Comparison of ENCODE assay signal across 18 cellular contexts in the genomic region with DNA sequence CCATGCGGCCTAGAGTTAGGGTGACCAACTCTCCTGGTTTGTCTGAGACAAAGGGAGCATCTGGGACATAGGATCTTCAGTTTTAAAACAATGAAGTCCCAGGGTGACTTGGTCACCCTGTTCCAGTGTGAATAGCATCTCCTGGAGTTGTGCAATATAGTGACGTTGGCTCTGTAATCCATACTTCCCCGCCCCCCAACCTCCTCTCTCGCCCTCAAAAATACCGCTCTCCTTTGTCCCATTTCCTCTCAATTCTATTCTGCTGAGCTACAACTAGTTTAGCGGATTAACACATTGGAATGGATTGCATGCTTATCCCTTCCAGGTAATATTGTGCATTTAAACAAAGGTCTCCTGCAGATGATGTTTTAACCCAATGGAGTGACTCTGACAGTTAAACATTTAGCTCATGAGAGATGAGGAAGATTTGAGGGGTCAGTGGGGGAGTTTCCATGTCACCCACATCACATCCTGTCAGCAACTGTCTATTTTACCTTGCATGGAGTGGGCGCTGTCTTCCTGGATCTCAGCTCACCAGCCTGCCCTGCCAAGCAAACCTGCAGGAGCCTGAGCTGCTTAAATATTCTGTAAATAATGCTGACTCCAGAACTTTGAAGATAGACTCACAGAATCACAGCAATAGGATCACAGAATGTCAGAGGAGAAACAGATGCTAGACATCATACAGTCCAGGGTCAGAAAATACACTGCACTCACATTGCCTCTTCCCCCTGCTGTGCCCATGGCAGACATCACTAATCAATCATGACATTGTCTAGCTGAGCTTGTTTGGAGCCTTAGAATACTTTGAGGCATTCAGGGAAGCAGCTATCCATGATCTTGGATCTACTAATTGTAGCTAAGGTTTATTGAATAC. TPM values are rescaled to one million over a fixed set of nuclear protein-coding genes. Genes with fewer than 3 reads are reported as not detected.
DNase-seq lines count a peak whose midpoint lies in the region; ATAC-seq and TF ChIP-seq lines count a peak whose summit lies in the region.
"Had no signal": no experiment of that assay in that cellular context is flagged by ENCODE, and none has a peak within 500 bp of the region (broad histone marks: within the 10 kb centered on the region; RNA-seq: fewer than 3 reads in every experiment).

No MANE protein-coding gene starts in this region.

- TF ChIP-seq CTCF in CD14-positive monocyte (IDR thresholded peaks at IDR 0.05) (no peak), IMR-90 (conservative IDR thresholded peaks at IDR 0.05; ENCODE audit: low read depth, low read length) (no peak), glutamatergic neuron (IDR thresholded peaks at IDR 0.05; ENCODE audit: partially characterized antibody, unreplicated experiment) (no peak)

- H3K4me2 ChIP-seq in IMR-90 (ENCODE audit: low read depth, low read length) = no peak overlapping the region
- H3K4me2 ChIP-seq: KMS-11, smooth muscle cell had no signal

- H3K14ac ChIP-seq in IMR-90 (replicated peaks; ENCODE audit: low read depth, low read length) = peak overlapping the region; percentile 42; the same call in 1 of the 2 replicates

- no peak overlapping the region for H2BK5ac ChIP-seq in IMR-90 (ENCODE audit: low read depth, low read length, poor library complexity, severe bottlenecking)

- POLR2A ChIA-PET in IMR-90 (lab: Charles Lee; ENCODE audit: unreplicated experiment) = no interaction called here

- no peaks in the 10 kb centered on the region for H3K79me1 ChIP-seq in IMR-90 (ENCODE audit: low read depth in 1 of 2, low read length in 2 of 2)

- H3K9ac ChIP-seq in IMR-90 (ENCODE audit: low read depth, low read length) = no peak overlapping the region
- H3K9ac ChIP-seq: KMS-11 had no signal

- WGBS in IMR-90 (ENCODE audit: extremely low coverage in 2 of 2, insufficient read length in 1 of 2), 2 experiments = 70% methylated on average over 2 of the region's 7 CpGs; no CpG with 5 or more reads in 1 of the 2 experiments

- H3K9me3 Mint-ChIP-seq in CD14-positive monocyte = peaks cover 0 to 4% (median 0%) of the 10 kb centered on the region in 7 donors
- H3K9me3 Mint-ChIP-seq in T-helper 2 cell treated with Interferon-gamma antibody and Interleukin-4, amounts not matched to agents 5 μg/mL and 100 μg/mL, for 36 hours = no peaks in the 10 kb centered on the region
- peaks cover 7% of the 10 kb centered on the region for H3K9me3 Mint-ChIP-seq in glutamatergic neuron (ENCODE audit: unreplicated experiment)

- H3K36me3 Mint-ChIP-seq in CD14-positive monocyte (peaks cover 0 to 4% of the 10 kb centered on the region in 2 donors), glutamatergic neuron (ENCODE audit: unreplicated experiment) (no peaks in the 10 kb centered on the region)
- H3K36me3 Mint-ChIP-seq in T-helper 2 cell treated with Interferon-gamma antibody and Interleukin-4, amounts not matched to agents 5 μg/mL and 100 μg/mL, for 36 hours (ENCODE audit: low read depth) = no peaks in the 10 kb centered on the region

- no peak overlapping the region for H3K27ac ChIP-seq in IMR-90 (ENCODE audit: insufficient read depth, low read length)
- no peak overlapping the region for H3K27ac ChIP-seq in substantia nigra (ENCODE audit: low read depth, low read length, poor library complexity, severe bottlenecking)
- H3K27ac ChIP-seq: gastroesophageal sphincter, KMS-11, left lung, SJSA1 had no signal

- peak overlapping the region; percentile 40; the same call in 1 of the 2 replicates for H4K5ac ChIP-seq in IMR-90 (ENCODE audit: low read depth, low read length)

- no peak overlapping the region for H4K8ac ChIP-seq in IMR-90 (ENCODE audit: low read depth in 2 of 2, low read length in 2 of 2)

- H3K18ac ChIP-seq in IMR-90 (ENCODE audit: low read depth, low read length) = no peak overlapping the region

- H3K27ac Mint-ChIP-seq in CD14-positive monocyte = peak overlapping the region; percentile 81 to 93 (median 90)
- H3K27ac Mint-ChIP-seq in T-helper 2 cell treated with Interferon-gamma antibody and Interleukin-4, amounts not matched to agents 5 μg/mL and 100 μg/mL, for 36 hours = peak overlapping the region; percentile 1
- no peak overlapping the region for H3K27ac Mint-ChIP-seq in glutamatergic neuron (ENCODE audit: unreplicated experiment)
- H3K27ac Mint-ChIP-seq: progenitor cell of endocrine pancreas had no signal

- H2BK20ac ChIP-seq in IMR-90 (ENCODE audit: low read depth, low read length) = no peak overlapping the region

- H3K9me1 ChIP-seq in IMR-90 (ENCODE audit: insufficient read depth, low read length) = peaks cover 12% of the 10 kb centered on the region

- no peak for TF ChIP-seq RAD21 in IMR-90 (IDR thresholded peaks at IDR 0.05; ENCODE audit: low read length)

- H3K27me3 Mint-ChIP-seq in CD14-positive monocyte (ENCODE audit: low read depth in 3 of 3) = peaks cover 0 to 1% (median 0%) of the 10 kb centered on the region in 3 donors
- peaks cover 6% of the 10 kb centered on the region for H3K27me3 Mint-ChIP-seq in T-helper 2 cell treated with Interferon-gamma antibody and Interleukin-4, amounts not matched to agents 5 μg/mL and 100 μg/mL, for 36 hours (ENCODE audit: low read depth)
- H3K27me3 Mint-ChIP-seq in glutamatergic neuron (ENCODE audit: unreplicated experiment) = peaks cover 4% of the 10 kb centered on the region

- no peaks in the 10 kb centered on the region for H4K20me1 ChIP-seq in IMR-90 (ENCODE audit: insufficient read depth, low read length)

- H3K4me1 Mint-ChIP-seq in CD14-positive monocyte = peaks cover 57% of the 10 kb centered on the region
- H3K4me1 Mint-ChIP-seq in T-helper 2 cell treated with Interferon-gamma antibody and Interleukin-4, amounts not matched to agents 5 μg/mL and 100 μg/mL, for 36 hours (ENCODE audit: low read depth) = peaks cover 27% of the 10 kb centered on the region
- H3K4me1 Mint-ChIP-seq in glutamatergic neuron (ENCODE audit: low read depth, unreplicated experiment) = peaks cover 15% of the 10 kb centered on the region

- H3K4ac ChIP-seq in IMR-90 (ENCODE audit: low read depth, low read length) = no peak overlapping the region

- no peak overlapping the region for H4K91ac ChIP-seq in IMR-90 (ENCODE audit: insufficient read depth, low read depth, low read length)

- ATAC-seq in IMR-90 (ENCODE audit: low read depth) (no peak), GM19324 (IDR thresholded peaks at IDR 0.05; ENCODE audit: low FRiP score, unreplicated experiment) (no peak)
- ATAC-seq: gastroesophageal sphincter, left lung had no signal

- H3K23ac ChIP-seq in IMR-90 (ENCODE audit: low read depth, low read length) = no peak overlapping the region

- no peak overlapping the region for H2AK9ac ChIP-seq in IMR-90 (replicated peaks; ENCODE audit: low read depth, low read length, poor library complexity)

- H3K4me3 Mint-ChIP-seq in CD14-positive monocyte (no peak overlapping the region), glutamatergic neuron (ENCODE audit: unreplicated experiment) (no peak overlapping the region)
- no peak overlapping the region for H3K4me3 Mint-ChIP-seq in T-helper 2 cell treated with Interferon-gamma antibody and Interleukin-4, amounts not matched to agents 5 μg/mL and 100 μg/mL, for 36 hours

- no peak overlapping the region; the same call in 1 of the 2 replicates for H2AK5ac ChIP-seq in IMR-90 (ENCODE audit: low read depth, low read length)

- no TSS peak for BruUV-seq in IMR-90 (replicated peaks; lab: Mats Ljungman, UMichigan)

- H3K4me1 ChIP-seq in IMR-90 (ENCODE audit: control insufficient read depth, insufficient read depth, low read length) = peaks cover 11% of the 10 kb centered on the region

- no peak for TF ChIP-seq POLR2A in IMR-90 (IDR thresholded peaks at IDR 0.05; ENCODE audit: low read depth, low read length)

- DNase-seq in CD14-positive monocyte (ENCODE audit: low spot score) (no peak), IMR-90 (no peak), iris pigment epithelial cell (ENCODE audit: low read depth) (peak; percentile 49), glutamatergic neuron (no peak), HT-29 (ENCODE audit: low spot score) (no peak), substantia nigra (lab: John Stamatoyannopoulos, UW) (no peak)
- no peak for DNase-seq in T-helper 2 cell treated with Interferon-gamma antibody and Interleukin-4, amounts not matched to agents 5 μg/mL and 100 μg/mL, for 36 hours (ENCODE audit: low spot score)
- DNase-seq: activated CD4-positive, alpha-beta T cell treated with anti-CD3 and anti-CD28 coated beads for 1 hour; activated gamma-delta T cell treated with Interleukin-2 at 50 U/mL for 16 hours; left lung; NCI-H345 had no signal

- H2BK120ac ChIP-seq in IMR-90 (ENCODE audit: low read depth, low read length) = no peak overlapping the region

- CTCF ChIA-PET in IMR-90 (lab: Yijun Ruan, JAX) = interaction anchor here (0.7 to 1.3 kb wide), 2 partner anchors 587 to 1639 kb away, joined by 3 to 4 read pairs; no protein-coding TSS in a partner anchor

- dilution Hi-C loops in IMR-90 (cut with HindIII; ENCODE audit: low sequenced_read_pairs, unreplicated experiment) = no loop called here

- no peaks in the 10 kb centered on the region for H3K9me3 ChIP-seq in IMR-90 (ENCODE audit: control insufficient read depth, insufficient read depth, low read length)
- H3K9me3 ChIP-seq: ascending aorta, gastroesophageal sphincter, left lung, SJSA1 had no signal

- H3K56ac ChIP-seq in IMR-90 (ENCODE audit: extremely low read depth, insufficient read depth, low read length) = no peak overlapping the region

- peaks cover 2% of the 10 kb centered on the region; the same call in 1 of the 2 replicates for H3K27me3 ChIP-seq in IMR-90 (ENCODE audit: control insufficient read depth, insufficient read depth, low read length)
- H3K27me3 ChIP-seq: ascending aorta, left lung, SJSA1 had no signal

- H3K4me3 ChIP-seq in IMR-90 (ENCODE audit: insufficient read depth, low read depth, low read length) = no peak overlapping the region
- H3K4me3 ChIP-seq: ascending aorta, gastroesophageal sphincter, left lung, SJSA1, smooth muscle cell had no signal

- no peaks in the 10 kb centered on the region for H3K36me3 ChIP-seq in IMR-90 (ENCODE audit: control insufficient read depth, insufficient read depth, low read length)
- H3K36me3 ChIP-seq: ascending aorta, gastroesophageal sphincter, left lung, SJSA1 had no signal

- peak overlapping the region; percentile 43 for H2AFZ ChIP-seq in IMR-90 (replicated peaks; ENCODE audit: low read length, poor library complexity)

- intact Hi-C loops in CD14-positive monocyte (cut with micrococcal nuclease) = no loop called here
- intact Hi-C loops in IMR-90 (cut with micrococcal nuclease) = no loop called here

- in situ Hi-C loops in IMR-90 (cut with MboI; ENCODE audit: low sequenced_read_pairs) = no loop called here

- H2BK15ac ChIP-seq in IMR-90 (ENCODE audit: low read depth, low read length) = 0 out of 3 replicates have a peak overlapping the region, but pooled peaks have one; percentile 39

TF ChIP-seq in IMR-90, 13 proteins besides CTCF, POLR2A, EP300 and RAD21 (continues in another document):
- no peak for TF ChIP-seq FOS (IDR thresholded peaks at IDR 0.05; ENCODE audit: low read depth, low read length)

RNA-seq across cellular contexts. Expression of gene MAP1LC3B2, which starts 43.0 kb away (rescaled TPM):
- polyA plus RNA-seq in CD14-positive monocyte = 10 to 100 TPM in 1 of 2 donors, 1 to 10 TPM in 1; 6.4 to 12.9 TPM
- total RNA-seq in IMR-90 (2012; rRNA removed) = 0.28 TPM in 1 of 2 replicates, not detected in the other
- 1.4 TPM in 2 replicates for polyA plus RNA-seq in IMR-90 (2012; rRNA removed)
- polyA plus RNA-seq in IMR-90 (2012; cell fraction: cytosol; rRNA removed) = 0.55 and 0.97 TPM in 2 replicates
- polyA plus RNA-seq in IMR-90 (2012; cell fraction: nucleus; rRNA removed; ENCODE audit: low replicate concordance) = 0.26 and 1.5 TPM in 2 replicates
- 4.4 TPM for total RNA-seq in glutamatergic neuron (ENCODE audit: unreplicated experiment)
- total RNA-seq in HT-29 (2014; rRNA removed; shearing (Covaris generic)) = 0.73 TPM in 1 of 2 replicates, not detected in the other
- total RNA-seq: ascending aorta had no signal
